In the genomic region with DNA sequence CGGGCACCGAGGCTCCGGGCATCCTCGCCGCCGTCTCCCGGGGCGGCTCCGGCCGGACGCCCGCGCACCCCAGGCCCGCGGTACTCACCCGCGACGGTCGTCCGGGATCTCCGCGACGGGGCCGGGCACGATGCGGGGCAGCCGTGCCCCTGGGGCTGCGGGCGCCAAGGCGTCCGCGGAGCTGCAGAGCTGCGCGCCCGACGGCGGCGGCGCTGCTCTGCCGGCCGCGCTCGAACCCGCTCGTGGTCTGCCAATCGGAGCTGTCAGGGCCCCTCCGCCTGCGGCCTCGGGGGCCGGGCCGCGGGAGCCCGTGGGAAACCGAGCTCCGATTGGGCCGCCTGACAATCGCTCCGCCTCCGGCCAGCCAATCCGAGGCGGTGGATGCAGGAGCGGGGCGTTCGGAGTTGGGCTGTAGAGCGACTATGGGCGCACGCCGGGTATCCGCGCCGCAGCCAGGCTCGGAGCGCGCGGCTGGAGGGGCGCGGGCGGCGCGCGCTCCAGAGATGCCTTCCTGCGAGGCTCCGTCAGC, we compare ENCODE assay signal across 8 cellular contexts.
DNase-seq lines count a peak whose midpoint lies in the region; ATAC-seq and TF ChIP-seq lines count a peak whose summit lies in the region.

No MANE protein-coding gene starts in this region.

- H2AFZ ChIP-seq in DND-41 (ENCODE audit: low read depth, low read length) = peak overlapping the region; percentile 88

- peaks cover 36% of the 10 kb centered on the region for H3K79me2 ChIP-seq in DND-41 (ENCODE audit: insufficient read depth, low read length)

- H3K9me3 Mint-ChIP-seq in activated naive CD8-positive, alpha-beta T cell treated with anti-CD3 and anti-CD28 coated beads, Interleukin-2, amount 50 U/mL, for 24 hours = no peaks in the 10 kb centered on the region

- H3K27ac Mint-ChIP-seq in activated naive CD8-positive, alpha-beta T cell treated with anti-CD3 and anti-CD28 coated beads, Interleukin-2, amount 50 U/mL, for 24 hours = no peak overlapping the region

- H3K4me1 Mint-ChIP-seq in activated naive CD8-positive, alpha-beta T cell treated with anti-CD3 and anti-CD28 coated beads, Interleukin-2, amount 50 U/mL, for 24 hours = peaks cover 42% of the 10 kb centered on the region

- peak overlapping the region; percentile 93 for H3K4me2 ChIP-seq in DND-41 (ENCODE audit: insufficient read depth, low read length)

- H3K27me3 Mint-ChIP-seq in activated naive CD8-positive, alpha-beta T cell treated with anti-CD3 and anti-CD28 coated beads, Interleukin-2, amount 50 U/mL, for 24 hours = peaks cover 25% of the 10 kb centered on the region

- DNase-seq in DND-41 (peak; percentile 96), MG63 (peak; percentile 95), heart left ventricle (peak; percentile 85 to 91 (median 90)), posterior vena cava (ENCODE audit: low spot score) (peak; percentile 92), upper lobe of right lung (peak; percentile 86)
- peak; percentile 90 for DNase-seq in activated naive CD8-positive, alpha-beta T cell treated with anti-CD3 and anti-CD28 coated beads, Interleukin-2, amount 50 U/mL, for 24 hours

- H3K9me3 ChIP-seq in DND-41 (ENCODE audit: insufficient read depth, low read length, severe bottlenecking) = no peaks in the 10 kb centered on the region
- H3K9me3 ChIP-seq in MG63 = no peaks in the 10 kb centered on the region
- no peaks in the 10 kb centered on the region for H3K9me3 ChIP-seq in heart left ventricle
- H3K9me3 ChIP-seq in upper lobe of right lung = no peaks in the 10 kb centered on the region

- WGBS in heart left ventricle, 4 donors = 0 to 1% (median 1%) methylated on average over 10 to 83 of the region's 83 CpGs

- ATAC-seq in DND-41 (ENCODE audit: insufficient read depth, low read depth) (peak; percentile 88), GM21825 (IDR thresholded peaks at IDR 0.05; ENCODE audit: unreplicated experiment) (peak; percentile 83), SK-N-SH treated with all-trans-retinoic acid at 6 μM for 48 hours (peak; percentile 96), heart left ventricle (peak; percentile 79 to 99 (median 97)), upper lobe of right lung (peak; percentile 92)
- peak; percentile 89 for ATAC-seq in activated naive CD8-positive, alpha-beta T cell treated with anti-CD3 and anti-CD28 coated beads, Interleukin-2, amount 50 U/mL, for 24 hours

- H3K36me3 Mint-ChIP-seq in activated naive CD8-positive, alpha-beta T cell treated with anti-CD3 and anti-CD28 coated beads, Interleukin-2, amount 50 U/mL, for 24 hours (ENCODE audit: low read depth) = peaks cover 8% of the 10 kb centered on the region

- H4K20me1 ChIP-seq in DND-41 (ENCODE audit: insufficient read depth, low read length) = peaks cover 24% of the 10 kb centered on the region

- intact Hi-C loops in heart left ventricle (cut with DNase I) (no loop called here), posterior vena cava (cut with DNase I) (no loop called here), upper lobe of right lung (cut with DNase I) (no loop called here)

- H3K36me3 ChIP-seq in DND-41 (ENCODE audit: insufficient read depth, low read length) = no peaks in the 10 kb centered on the region; the same call in 1 of the 2 replicates
- H3K36me3 ChIP-seq in MG63 = no peaks in the 10 kb centered on the region
- H3K36me3 ChIP-seq in heart left ventricle = no peaks in the 10 kb centered on the region
- no peaks in the 10 kb centered on the region for H3K36me3 ChIP-seq in upper lobe of right lung

- TF ChIP-seq POLR2A in heart left ventricle (IDR thresholded peaks at IDR 0.05) = no peak

- no peaks in the 10 kb centered on the region for H3K27me3 ChIP-seq in DND-41 (ENCODE audit: insufficient read depth, low read length, poor library complexity)
- H3K27me3 ChIP-seq in MG63 = peaks cover 15% of the 10 kb centered on the region
- peaks cover 14 to 53% (median 34%) of the 10 kb centered on the region in 9 donors for H3K27me3 ChIP-seq in heart left ventricle
- H3K27me3 ChIP-seq in upper lobe of right lung = peaks cover 43% of the 10 kb centered on the region

- peak overlapping the region; percentile 72 for H3K9ac ChIP-seq in DND-41 (ENCODE audit: low read depth, low read length)

- peak overlapping the region; percentile 91 for H3K4me3 Mint-ChIP-seq in activated naive CD8-positive, alpha-beta T cell treated with anti-CD3 and anti-CD28 coated beads, Interleukin-2, amount 50 U/mL, for 24 hours

- peaks cover 46% of the 10 kb centered on the region for H3K4me1 ChIP-seq in DND-41 (ENCODE audit: insufficient read depth, low read length)
- H3K4me1 ChIP-seq in heart left ventricle = peaks cover 0 to 27% (median 14%) of the 10 kb centered on the region in 12 donors
- H3K4me1 ChIP-seq in upper lobe of right lung = peaks cover 14% of the 10 kb centered on the region

- TF ChIP-seq CTCF in DND-41 (IDR thresholded peaks at IDR 0.05; ENCODE audit: borderline replicate concordance, extremely low read depth, low read length, poor library complexity, severe bottlenecking) (peak; percentile 64), heart left ventricle (IDR thresholded peaks at IDR 0.05) (peak in 4 of 12 donors; percentile 16 to 29 (median 26)), upper lobe of right lung (IDR thresholded peaks at IDR 0.05) (no peak)

- peak overlapping the region; percentile 80 for H3K27ac ChIP-seq in DND-41 (ENCODE audit: low read length)
- no peak overlapping the region for H3K27ac ChIP-seq in heart left ventricle
- H3K27ac ChIP-seq in upper lobe of right lung = no peak overlapping the region

- H3K4me3 ChIP-seq in DND-41 (ENCODE audit: low read depth in 1 of 2, low read length in 2 of 2) (peak overlapping the region; percentile 51 to 98), MG63 (peak overlapping the region; percentile 54), heart left ventricle (peak overlapping the region; percentile 33 to 91 (median 66)), upper lobe of right lung (peak overlapping the region; percentile 62)

TF ChIP-seq in SK-N-SH treated with all-trans-retinoic acid at 6 μM for 48 hours, 23 proteins besides CTCF, POLR2A, EP300 and RAD21 (continues in another document):
- TF ChIP-seq ZNF70 (CRISPR knock-in tag; IDR thresholded peaks at IDR 0.05) (no peak), CSDC2 (CRISPR knock-in tag; IDR thresholded peaks at IDR 0.05) (no peak), ZNF8 (CRISPR knock-in tag; IDR thresholded peaks at IDR 0.05) (no peak), BACH2 (CRISPR knock-in tag; IDR thresholded peaks at IDR 0.05; ENCODE audit: borderline replicate concordance) (no peak), TOX (CRISPR knock-in tag; IDR thresholded peaks at IDR 0.05; ENCODE audit: borderline replicate concordance) (no peak), ISL1 (CRISPR knock-in tag; IDR thresholded peaks at IDR 0.05) (no peak), ZNF565 (CRISPR knock-in tag; conservative IDR thresholded peaks at IDR 0.05; ENCODE audit: low read depth) (no peak)
- TF ChIP-seq, protein P1, sequence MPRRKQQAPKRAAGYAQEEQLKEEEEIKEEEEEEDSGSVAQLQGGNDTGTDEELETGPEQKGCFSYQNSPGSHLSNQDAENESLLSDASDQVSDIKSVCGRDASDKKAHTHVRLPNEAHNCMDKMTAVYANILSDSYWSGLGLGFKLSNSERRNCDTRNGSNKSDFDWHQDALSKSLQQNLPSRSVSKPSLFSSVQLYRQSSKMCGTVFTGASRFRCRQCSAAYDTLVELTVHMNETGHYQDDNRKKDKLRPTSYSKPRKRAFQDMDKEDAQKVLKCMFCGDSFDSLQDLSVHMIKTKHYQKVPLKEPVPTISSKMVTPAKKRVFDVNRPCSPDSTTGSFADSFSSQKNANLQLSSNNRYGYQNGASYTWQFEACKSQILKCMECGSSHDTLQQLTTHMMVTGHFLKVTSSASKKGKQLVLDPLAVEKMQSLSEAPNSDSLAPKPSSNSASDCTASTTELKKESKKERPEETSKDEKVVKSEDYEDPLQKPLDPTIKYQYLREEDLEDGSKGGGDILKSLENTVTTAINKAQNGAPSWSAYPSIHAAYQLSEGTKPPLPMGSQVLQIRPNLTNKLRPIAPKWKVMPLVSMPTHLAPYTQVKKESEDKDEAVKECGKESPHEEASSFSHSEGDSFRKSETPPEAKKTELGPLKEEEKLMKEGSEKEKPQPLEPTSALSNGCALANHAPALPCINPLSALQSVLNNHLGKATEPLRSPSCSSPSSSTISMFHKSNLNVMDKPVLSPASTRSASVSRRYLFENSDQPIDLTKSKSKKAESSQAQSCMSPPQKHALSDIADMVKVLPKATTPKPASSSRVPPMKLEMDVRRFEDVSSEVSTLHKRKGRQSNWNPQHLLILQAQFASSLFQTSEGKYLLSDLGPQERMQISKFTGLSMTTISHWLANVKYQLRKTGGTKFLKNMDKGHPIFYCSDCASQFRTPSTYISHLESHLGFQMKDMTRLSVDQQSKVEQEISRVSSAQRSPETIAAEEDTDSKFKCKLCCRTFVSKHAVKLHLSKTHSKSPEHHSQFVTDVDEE (CRISPR knock-in tag; IDR thresholded peaks at IDR 0.05) = no peak
- TF ChIP-seq, protein P2, sequence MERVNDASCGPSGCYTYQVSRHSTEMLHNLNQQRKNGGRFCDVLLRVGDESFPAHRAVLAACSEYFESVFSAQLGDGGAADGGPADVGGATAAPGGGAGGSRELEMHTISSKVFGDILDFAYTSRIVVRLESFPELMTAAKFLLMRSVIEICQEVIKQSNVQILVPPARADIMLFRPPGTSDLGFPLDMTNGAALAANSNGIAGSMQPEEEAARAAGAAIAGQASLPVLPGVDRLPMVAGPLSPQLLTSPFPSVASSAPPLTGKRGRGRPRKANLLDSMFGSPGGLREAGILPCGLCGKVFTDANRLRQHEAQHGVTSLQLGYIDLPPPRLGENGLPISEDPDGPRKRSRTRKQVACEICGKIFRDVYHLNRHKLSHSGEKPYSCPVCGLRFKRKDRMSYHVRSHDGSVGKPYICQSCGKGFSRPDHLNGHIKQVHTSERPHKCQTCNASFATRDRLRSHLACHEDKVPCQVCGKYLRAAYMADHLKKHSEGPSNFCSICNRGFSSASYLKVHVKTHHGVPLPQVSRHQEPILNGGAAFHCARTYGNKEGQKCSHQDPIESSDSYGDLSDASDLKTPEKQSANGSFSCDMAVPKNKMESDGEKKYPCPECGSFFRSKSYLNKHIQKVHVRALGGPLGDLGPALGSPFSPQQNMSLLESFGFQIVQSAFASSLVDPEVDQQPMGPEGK (CRISPR knock-in tag; IDR thresholded peaks at IDR 0.05; ENCODE audit: borderline replicate concordance) = no peak
- TF ChIP-seq, protein P3, sequence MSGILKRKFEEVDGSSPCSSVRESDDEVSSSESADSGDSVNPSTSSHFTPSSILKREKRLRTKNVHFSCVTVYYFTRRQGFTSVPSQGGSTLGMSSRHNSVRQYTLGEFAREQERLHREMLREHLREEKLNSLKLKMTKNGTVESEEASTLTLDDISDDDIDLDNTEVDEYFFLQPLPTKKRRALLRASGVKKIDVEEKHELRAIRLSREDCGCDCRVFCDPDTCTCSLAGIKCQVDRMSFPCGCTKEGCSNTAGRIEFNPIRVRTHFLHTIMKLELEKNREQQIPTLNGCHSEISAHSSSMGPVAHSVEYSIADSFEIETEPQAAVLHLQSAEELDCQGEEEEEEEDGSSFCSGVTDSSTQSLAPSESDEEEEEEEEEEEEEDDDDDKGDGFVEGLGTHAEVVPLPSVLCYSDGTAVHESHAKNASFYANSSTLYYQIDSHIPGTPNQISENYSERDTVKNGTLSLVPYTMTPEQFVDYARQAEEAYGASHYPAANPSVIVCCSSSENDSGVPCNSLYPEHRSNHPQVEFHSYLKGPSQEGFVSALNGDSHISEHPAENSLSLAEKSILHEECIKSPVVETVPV (CRISPR knock-in tag; IDR thresholded peaks at IDR 0.05) = no peak
